Comparison of ENCODE assay signal across 17 cellular contexts in the genomic region with DNA sequence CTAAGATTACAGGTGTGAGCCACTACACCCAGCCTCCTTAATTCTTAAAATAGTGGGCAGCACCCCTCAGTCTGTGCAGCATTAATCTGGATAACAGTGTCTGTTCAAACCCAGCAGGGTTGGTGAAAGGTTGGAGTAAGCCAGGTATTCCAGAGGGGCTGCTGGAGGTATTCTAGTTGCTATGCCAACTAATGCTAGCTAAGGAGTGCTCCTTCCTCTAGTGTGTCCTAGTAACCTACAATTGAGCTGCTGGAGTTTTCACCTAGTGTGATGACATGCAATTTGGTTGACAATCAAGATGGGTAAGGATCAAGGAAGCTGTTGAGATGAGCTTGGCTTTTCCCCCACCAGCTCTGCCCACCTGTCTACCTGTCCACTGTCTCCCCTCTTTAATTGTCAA.
DNase-seq lines count a peak whose midpoint lies in the region; ATAC-seq lines count a peak whose summit lies in the region.
"Had no signal": no experiment of that assay in that cellular context is flagged by ENCODE, and none has a peak within 500 bp of the region (broad histone marks: within the 10 kb centered on the region; RNA-seq: fewer than 3 reads in every experiment).

No MANE protein-coding gene starts in this region.

- no peak overlapping the region for H2BK120ac ChIP-seq in mesenchymal stem cell (ENCODE audit: low read depth, low read length)

- in situ Hi-C loops in GM23248 (cut with MboI) = no loop called here

- peak overlapping the region; percentile 14; the same call in 1 of the 2 replicates for H3K27ac ChIP-seq in GM23248
- H3K27ac ChIP-seq in mesenchymal stem cell (ENCODE audit: low read length, poor library complexity, severe bottlenecking) = no peak overlapping the region
- H3K27ac ChIP-seq: BLaER1 treated with 17β-estradiol and CSF1 and Interleukin-3, amounts not matched to agents 10 nM and 100 nM; PC-9 had no signal

- peak overlapping the region in 1 of 2 experiments; percentile 16 for H2BK12ac ChIP-seq in mesenchymal stem cell (ENCODE audit: low read length in 2 of 2)

- H3K23ac ChIP-seq in mesenchymal stem cell (ENCODE audit: low read length in 2 of 2) = no peak overlapping the region

- no peak overlapping the region for H2AK5ac ChIP-seq in mesenchymal stem cell (ENCODE audit: low read length, severe bottlenecking)

- no peak overlapping the region for H2BK5ac ChIP-seq in mesenchymal stem cell (ENCODE audit: low read depth, low read length, poor library complexity, severe bottlenecking)

- H3F3A ChIP-seq in GM23248 (ENCODE audit: insufficient read depth) = peaks cover 44% of the 10 kb centered on the region

- no peak for ATAC-seq in HG03108 (IDR thresholded peaks at IDR 0.05; ENCODE audit: unreplicated experiment)
- ATAC-seq: HCT116 had no signal

- H2AFZ ChIP-seq in GM23248 = no peak overlapping the region
- no peak overlapping the region for H2AFZ ChIP-seq in mesenchymal stem cell (ENCODE audit: low read depth, low read length)
- H2AFZ ChIP-seq: PC-9 had no signal

- H3K4ac ChIP-seq in mesenchymal stem cell (ENCODE audit: low read depth in 1 of 2, low read length in 2 of 2) = no peak overlapping the region

- DNase-seq in DMS53 (lab: John Stamatoyannopoulos, UW) (peak; percentile 39), DMS53 treated with DMSO at 0.1 percent for 48 hours (lab: John Stamatoyannopoulos, UW; ENCODE audit: unreplicated experiment) (no peak), GM23248 (no peak), NCI-H2227 treated with DMSO at 0.1 percent for 48 hours (lab: John Stamatoyannopoulos, UW) (peak; percentile 75), mesenchymal stem cell (no peak), NCI-H526 treated with DMSO at 0.1 percent for 48 hours (lab: John Stamatoyannopoulos, UW) (no peak), HuH-7.5 (ENCODE audit: low spot score) (no peak)
- DNase-seq: 8988T, KBM-7, NCI-H1092, NCI-H1694 treated with DMSO at 0.1 percent for 48 hours, NCI-H2171 treated with DMSO at 0.1 percent for 48 hours, NCI-H510A treated with DMSO at 0.1 percent for 48 hours, PC-9 had no signal

- H3K4me3 ChIP-seq in GM23248 = no peak overlapping the region
- H3K4me3 ChIP-seq in mesenchymal stem cell (ENCODE audit: insufficient read depth in 1 of 2, low read depth in 1 of 2, low read length in 2 of 2) = no peak overlapping the region
- H3K4me3 ChIP-seq: BLaER1 treated with 17β-estradiol and CSF1 and Interleukin-3, amounts not matched to agents 10 nM and 100 nM; PC-9 had no signal

- peak overlapping the region in 1 of 2 experiments; percentile 52 for H3K18ac ChIP-seq in mesenchymal stem cell (ENCODE audit: low read depth in 1 of 2, low read length in 2 of 2)

- H3K9me3 ChIP-seq in GM23248 (ENCODE audit: low read depth) (no peaks in the 10 kb centered on the region), mesenchymal stem cell (ENCODE audit: control insufficient read depth, low read length) (no peaks in the 10 kb centered on the region)
- H3K9me3 ChIP-seq: BLaER1 treated with 17β-estradiol and CSF1 and Interleukin-3, amounts not matched to agents 10 nM and 100 nM had no signal

- H3K79me2 ChIP-seq in GM23248 (ENCODE audit: insufficient read depth) = peaks cover 100% of the 10 kb centered on the region

- H3K36me3 ChIP-seq in GM23248 (ENCODE audit: low read depth) (no peaks in the 10 kb centered on the region; the same call in 1 of the 2 replicates), mesenchymal stem cell (ENCODE audit: control insufficient read depth in 1 of 2, insufficient read depth in 2 of 2, low read depth in 1 of 2, low read length in 2 of 2) (peaks cover 3 to 28% of the 10 kb centered on the region in 2 experiments)

- peaks cover 32% of the 10 kb centered on the region for H3K4me1 ChIP-seq in GM23248 (ENCODE audit: insufficient read depth)
- H3K4me1 ChIP-seq in mesenchymal stem cell (ENCODE audit: control insufficient read depth, insufficient read depth, low read depth, low read length) = peaks cover 21% of the 10 kb centered on the region

- no peaks in the 10 kb centered on the region for H3K9me2 ChIP-seq in GM23248 (ENCODE audit: insufficient read depth)

- peaks cover 40% of the 10 kb centered on the region for H3K79me1 ChIP-seq in mesenchymal stem cell (replicated peaks; ENCODE audit: low read length, poor library complexity, severe bottlenecking)

- H3K27me3 ChIP-seq in GM23248 (replicated peaks; ENCODE audit: insufficient read depth) (no peaks in the 10 kb centered on the region), mesenchymal stem cell (ENCODE audit: control insufficient read depth in 1 of 2, insufficient read depth in 1 of 2, low read length in 2 of 2) (no peaks in the 10 kb centered on the region)
- H3K27me3 ChIP-seq: BLaER1 treated with 17β-estradiol and CSF1 and Interleukin-3, amounts not matched to agents 10 nM and 100 nM had no signal

- no peak overlapping the region for H4K91ac ChIP-seq in mesenchymal stem cell (ENCODE audit: low read length)

- H3K9ac ChIP-seq in GM23248 (no peak overlapping the region), mesenchymal stem cell (ENCODE audit: low read length) (no peak overlapping the region)
- H3K9ac ChIP-seq: BLaER1 treated with 17β-estradiol and CSF1 and Interleukin-3, amounts not matched to agents 10 nM and 100 nM had no signal

- H4K8ac ChIP-seq in mesenchymal stem cell (ENCODE audit: low read length) = peak overlapping the region; percentile 19

- no peak overlapping the region for H2BK15ac ChIP-seq in mesenchymal stem cell (ENCODE audit: low read depth, poor library complexity, severe bottlenecking)

- H3K4me2 ChIP-seq in GM23248 (ENCODE audit: unreplicated experiment) = no peak overlapping the region
- no peak overlapping the region for H3K4me2 ChIP-seq in mesenchymal stem cell (ENCODE audit: low read length, poor library complexity, severe bottlenecking)
- H3K4me2 ChIP-seq: BLaER1 treated with 17β-estradiol and CSF1 and Interleukin-3, amounts not matched to agents 10 nM and 100 nM; PC-9 had no signal

- peak overlapping the region in 1 of 2 experiments; percentile 42 for H3K14ac ChIP-seq in mesenchymal stem cell (ENCODE audit: low read length in 2 of 2)

- H4K20me1 ChIP-seq in GM23248 (ENCODE audit: insufficient read depth) = no peaks in the 10 kb centered on the region

Comparison
In these comparisons a context has a peak if more than half of its experiments do, and no peak if none do; other contexts are left out.
1. DNase-seq: peak in DMS53 (single experiment) and NCI-H2227 treated with DMSO at 0.1 percent for 48 hours (single experiment); none in DMS53 treated with DMSO at 0.1 percent for 48 hours (single experiment), GM23248 (single experiment), mesenchymal stem cell (single experiment), NCI-H526 treated with DMSO at 0.1 percent for 48 hours (single experiment) and HuH-7.5 (single experiment).